Comparison of ENCODE assay signal across 9 cellular contexts in genomic region chr9:131545003-131545785, GRCh38. TPM values are rescaled to one million over a fixed set of nuclear protein-coding genes. Genes with fewer than 3 reads are reported as not detected.
DNase-seq lines count a peak whose midpoint lies in the region; ATAC-seq and TF ChIP-seq lines count a peak whose summit lies in the region.
"Had no signal": no experiment of that assay in that cellular context is flagged by ENCODE, and none has a peak within 500 bp of the region (broad histone marks: within the 10 kb centered on the region; RNA-seq: fewer than 3 reads in every experiment).

PRRT1B (plus strand) TSS chr9:131545523; CDS start chr9:131545616, 93 bp downstream.

- peaks cover 24% of the 10 kb centered on the region for H3K9me3 Mint-ChIP-seq in glutamatergic neuron (ENCODE audit: unreplicated experiment)

- TF ChIP-seq CTCF in PC-3 (conservative IDR thresholded peaks at IDR 0.05; ENCODE audit: low read depth, low read length) (no peak), glutamatergic neuron (IDR thresholded peaks at IDR 0.05; ENCODE audit: partially characterized antibody, unreplicated experiment) (no peak), gastroesophageal sphincter (IDR thresholded peaks at IDR 0.05) (no peak)

- no peaks in the 10 kb centered on the region for H3K36me3 ChIP-seq in PC-3 (ENCODE audit: low read depth, low read length)
- H3K36me3 ChIP-seq in gastroesophageal sphincter, result no peaks in the 10 kb centered on the region

- TF ChIP-seq POLR2A in gastroesophageal sphincter (IDR thresholded peaks at IDR 0.05), result no peak

- H3F3A ChIP-seq in PC-3 (ENCODE audit: low read length, unreplicated experiment), result no peaks in the 10 kb centered on the region

- H3K4me2 ChIP-seq in PC-3 (ENCODE audit: low read length), result peak within 1 kb of the TSS; percentile 85

- peaks cover 26% of the 10 kb centered on the region for H3K27me3 Mint-ChIP-seq in glutamatergic neuron (ENCODE audit: unreplicated experiment)

- H2AFZ ChIP-seq in PC-3 (ENCODE audit: low read length), result peak within 1 kb of the TSS; percentile 67; the same call in 1 of the 2 replicates

- H3K9ac ChIP-seq in PC-3 (ENCODE audit: low read length), result no peak within 1 kb of the TSS

- CTCF ChIA-PET in PC-3 (lab: Charles Lee), result no interaction called here

- H4K20me1 ChIP-seq in PC-3 (ENCODE audit: low read length), result no peaks in the 10 kb centered on the region

- POLR2A ChIA-PET in PC-3 (lab: Charles Lee; ENCODE audit: unreplicated experiment), result no interaction called here

- H3K36me3 Mint-ChIP-seq in glutamatergic neuron (ENCODE audit: unreplicated experiment), result peaks cover 56% of the 10 kb centered on the region

- H3K9me2 ChIP-seq in PC-3 (replicated peaks; ENCODE audit: low read length), result no peaks in the 10 kb centered on the region

- peak within 1 kb of the TSS; percentile 57 for H3K4me3 Mint-ChIP-seq in glutamatergic neuron (ENCODE audit: unreplicated experiment)

- no peaks in the 10 kb centered on the region for H3K79me2 ChIP-seq in PC-3 (ENCODE audit: low read length)

- H3K27ac ChIP-seq in PC-3 (ENCODE audit: low read length), result no peak within 1 kb of the TSS
- no peak within 1 kb of the TSS for H3K27ac ChIP-seq in gastroesophageal sphincter

- intact Hi-C loops in PC-3 (cut with micrococcal nuclease), result no loop called here

- BruUV-seq in PC-3 (replicated peaks; lab: Mats Ljungman, UMichigan), result no TSS peak

- H3K4me3 ChIP-seq in PC-3 (ENCODE audit: low read length) (peak within 1 kb of the TSS; percentile 63), gastroesophageal sphincter (peak within 1 kb of the TSS in 1 of 2 donors; percentile 38)

- DNase-seq in NCI-H146 (lab: John Stamatoyannopoulos, UW), result peak; percentile 80
- DNase-seq in NCI-H146 treated with DMSO at 0.1 percent for 48 hours (lab: John Stamatoyannopoulos, UW; ENCODE audit: unreplicated experiment), result no peak
- DNase-seq in PC-3, result peak; percentile 85
- DNase-seq in glutamatergic neuron, result no peak
- DNase-seq in renal cortical epithelial cell (ENCODE audit: low read depth), result peak; percentile 79
- no peak for DNase-seq in putamen (ENCODE audit: low spot score)
- DNase-seq in stimulated activated naive CD4-positive, alpha-beta T cell (lab: John Stamatoyannopoulos, UW), result no peak

- peaks cover 6% of the 10 kb centered on the region; the same call in 1 of the 2 replicates for H3K4me1 ChIP-seq in PC-3 (ENCODE audit: insufficient read depth, low read length)
- H3K4me1 ChIP-seq in gastroesophageal sphincter, result peaks cover 0 to 21% (median 8%) of the 10 kb centered on the region in 3 donors

- H3K27ac Mint-ChIP-seq in glutamatergic neuron (ENCODE audit: unreplicated experiment), result no peak within 1 kb of the TSS

- peaks cover 1% of the 10 kb centered on the region for H3K4me1 Mint-ChIP-seq in glutamatergic neuron (ENCODE audit: low read depth, unreplicated experiment)

- peaks cover 10% of the 10 kb centered on the region for H3K27me3 ChIP-seq in PC-3 (ENCODE audit: low read length)
- peaks cover 57% of the 10 kb centered on the region for H3K27me3 ChIP-seq in gastroesophageal sphincter

- 42 to 48% methylated on average over 5 to 12 of the region's 50 CpGs for WGBS in gastroesophageal sphincter (ENCODE audit: low coverage in 1 of 2), 2 donors

- no peak for TF ChIP-seq EP300 in gastroesophageal sphincter (IDR thresholded peaks at IDR 0.05)

- 0 out of 2 replicates have a peak, but pooled peaks cover 6% of the 10 kb centered on the region for H3K9me3 ChIP-seq in PC-3 (ENCODE audit: low read length)
- H3K9me3 ChIP-seq in gastroesophageal sphincter, result peaks cover 0 to 30% (median 0%) of the 10 kb centered on the region in 3 donors

- peak; percentile 96 for ATAC-seq in PC-3
- no peak for ATAC-seq in gastroesophageal sphincter
- ATAC-seq: sciatic nerve had no signal

RNA-seq across cellular contexts. Expression of gene PRRT1B, which starts in this region (rescaled TPM):
- total RNA-seq in PC-3 (2014; rRNA removed) (not detected in 2 replicates), glutamatergic neuron (ENCODE audit: unreplicated experiment) (not detected), renal cortical epithelial cell (0.20 TPM in 1 of 2 replicates, not detected in the other), gastroesophageal sphincter (not detected)
- total RNA-seq: sciatic nerve had no signal

Comparison
In these comparisons a context has a peak if more than half of its experiments do, and no peak if none do; other contexts are left out.
1. Peak in DNase-seq, ATAC-seq, H3K4me3 ChIP-seq and H3K4me2 ChIP-seq in PC-3; RNA of the gene not detected or under 1 TPM.
2. Peak in DNase-seq in renal cortical epithelial cell; RNA of the gene not detected or under 1 TPM.